Comparison of ENCODE assay signal across 18 cellular contexts in genomic region chr1:96346708-96347107, GRCh38.
DNase-seq lines count a peak whose midpoint lies in the region; ATAC-seq and TF ChIP-seq lines count a peak whose summit lies in the region.
"Had no signal": no experiment of that assay in that cellular context is flagged by ENCODE, and none has a peak within 500 bp of the region (broad histone marks: within the 10 kb centered on the region; RNA-seq: fewer than 3 reads in every experiment).

No MANE protein-coding gene starts in this region.

- CTCF ChIA-PET in mammary epithelial cell (lab: Charles Lee; ENCODE audit: low non-redundant PET), result interaction anchor here (0.7 kb wide), 1 partner anchor 369 kb away, joined by 3 read pairs; no protein-coding TSS in a partner anchor

- H3K4me3 ChIP-seq in mammary epithelial cell (replicated peaks in 1 of 3; ENCODE audit: insufficient read depth in 1 of 3, low read depth in 2 of 3, low read length in 3 of 3), result no peak overlapping the region
- no peak overlapping the region for H3K4me3 ChIP-seq in ascending aorta

- H3K4me1 ChIP-seq in mammary epithelial cell (ENCODE audit: insufficient read depth, low read length), result no peaks in the 10 kb centered on the region
- H3K4me1 ChIP-seq in foreskin keratinocyte, result no peaks in the 10 kb centered on the region
- no peaks in the 10 kb centered on the region for H3K4me1 ChIP-seq in ascending aorta

- no peaks in the 10 kb centered on the region for H3K9me3 ChIP-seq in mammary epithelial cell (replicated peaks; ENCODE audit: insufficient read depth, low read length)
- peaks cover 0 to 3% of the 10 kb centered on the region in 2 donors for H3K9me3 ChIP-seq in ascending aorta

- in situ Hi-C loops in mammary epithelial cell (cut with MboI; ENCODE audit: low sequenced_read_pairs in 2 of 2), result no loop called here

- intact Hi-C loops in mammary epithelial cell (cut with micrococcal nuclease), result loop anchor here (1.0 to 5.0 kb wide), 2 partner anchors 499 to 1706 kb away; no protein-coding TSS in a partner anchor
- intact Hi-C loops in ascending aorta (cut with DNase I), result no loop called here

- no peak overlapping the region for H3K9ac ChIP-seq in mammary epithelial cell (ENCODE audit: insufficient read depth, low read length)

- no peaks in the 10 kb centered on the region for H3K79me2 ChIP-seq in mammary epithelial cell (ENCODE audit: insufficient read depth, low read length)

- dilution Hi-C loops in mammary epithelial cell (cut with HindIII; ENCODE audit: low sequenced_read_pairs), result no loop called here

- no TSS peak for BruUV-seq in mammary epithelial cell (replicated peaks; lab: Mats Ljungman, UMichigan)

- no peak overlapping the region for H3K4me2 ChIP-seq in mammary epithelial cell (ENCODE audit: insufficient read depth, low read depth, low read length)

- no peaks in the 10 kb centered on the region for H4K20me1 ChIP-seq in mammary epithelial cell (ENCODE audit: insufficient read depth, low read length)

- no peak overlapping the region for H2AFZ ChIP-seq in mammary epithelial cell (ENCODE audit: low read depth, low read length)

- H3K27me3 ChIP-seq in mammary epithelial cell (ENCODE audit: insufficient read depth, low read length) (no peaks in the 10 kb centered on the region), foreskin keratinocyte (no peaks in the 10 kb centered on the region), ascending aorta (no peaks in the 10 kb centered on the region)

- peak; percentile 9 for DNase-seq in NCI-H1105 treated with DMSO at 0.1 percent for 48 hours (lab: John Stamatoyannopoulos, UW)
- no peak for DNase-seq in NCI-H1105 (lab: John Stamatoyannopoulos, UW)
- peak; percentile 13 for DNase-seq in M059J (ENCODE audit: low read depth)
- DNase-seq in mammary epithelial cell, result no peak
- DNase-seq in foreskin keratinocyte, result no peak
- DNase-seq in ascending aorta (ENCODE audit: low spot score in 2 of 2), result no peak
- DNase-seq: C1 segment of cervical spinal cord, DMS 273 treated with DMSO at 0.1 percent for 48 hours, GF-D8, HFFc6, MM.1S, NCI-H1092 treated with DMSO at 0.1 percent for 48 hours, NCI-H187, NCI-H2171, NCI-H446 had no signal

- ATAC-seq in foreskin keratinocyte (peak; percentile 26), GM19023 (IDR thresholded peaks at IDR 0.05; ENCODE audit: unreplicated experiment) (no peak), GM21515 (IDR thresholded peaks at IDR 0.05; ENCODE audit: unreplicated experiment) (no peak)

- no peak overlapping the region for H3K27ac ChIP-seq in mammary epithelial cell (ENCODE audit: insufficient read depth, low read depth, low read length)
- H3K27ac ChIP-seq in foreskin keratinocyte, result no peak overlapping the region
- H3K27ac ChIP-seq in ascending aorta, result no peak overlapping the region
- H3K27ac ChIP-seq: 22Rv1 had no signal

- H3K36me3 ChIP-seq in mammary epithelial cell (ENCODE audit: insufficient read depth, low read length), result no peaks in the 10 kb centered on the region
- no peaks in the 10 kb centered on the region for H3K36me3 ChIP-seq in ascending aorta

- TF ChIP-seq CTCF in mammary epithelial cell (conservative IDR thresholded peaks at IDR 0.05 in 1 of 2, IDR thresholded peaks at IDR 0.05 in 1 of 2; ENCODE audit: extremely low read depth in 1 of 2, insufficient read depth in 1 of 2, low read depth in 1 of 2, low read length in 2 of 2) (peak; percentile 14 to 40), foreskin keratinocyte (conservative IDR thresholded peaks at IDR 0.05) (peak; percentile 65), ascending aorta (IDR thresholded peaks at IDR 0.05) (no peak)

Comparison
In these comparisons a context has a peak if more than half of its experiments do, and no peak if none do; other contexts are left out.
1. DNase-seq: peak in NCI-H1105 treated with DMSO at 0.1 percent for 48 hours (single experiment) and M059J (single experiment); none in NCI-H1105 (single experiment), mammary epithelial cell (single experiment), foreskin keratinocyte (0 of 2) and ascending aorta (0 of 2).
2. CTCF ChIP-seq: peak in mammary epithelial cell (2 of 2) and foreskin keratinocyte (single experiment); none in ascending aorta (0 of 3).